ENCODE assay signal across 9 cellular contexts in the genomic region with DNA sequence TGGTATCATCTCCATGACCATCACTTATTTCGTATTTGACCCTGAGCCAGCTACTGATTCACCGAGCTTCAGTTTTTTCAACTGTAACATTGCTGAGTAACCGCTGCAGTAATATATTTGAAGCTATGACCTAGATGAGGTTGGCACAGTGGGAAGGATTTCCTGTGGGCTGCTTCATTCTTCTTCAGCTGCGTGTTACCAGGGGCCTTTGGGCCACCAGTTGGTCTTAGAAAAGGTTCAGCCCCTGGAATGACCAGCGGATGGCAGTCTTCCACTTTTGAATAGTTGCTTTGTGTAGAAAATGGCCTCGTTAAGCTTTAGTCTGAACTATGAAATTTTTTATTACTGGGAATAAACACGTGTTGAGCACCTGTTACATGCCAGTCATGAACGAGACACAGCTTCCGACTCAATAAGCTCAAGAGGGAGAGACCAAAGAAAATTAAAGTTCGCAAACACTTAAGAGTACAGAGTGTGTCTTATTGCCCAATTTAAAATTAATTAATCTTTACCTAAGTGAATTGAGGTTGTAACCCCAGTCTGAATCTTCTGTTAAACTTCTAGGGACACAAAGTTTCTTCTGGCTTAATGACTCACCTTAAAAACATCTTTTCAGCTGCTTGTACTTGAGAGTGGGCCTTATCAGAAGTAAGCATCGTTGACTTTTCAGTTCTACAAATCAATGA. TPM values are rescaled to one million over a fixed set of nuclear protein-coding genes. Genes with fewer than 3 reads are reported as not detected.
DNase-seq lines count a peak whose midpoint lies in the region; ATAC-seq, FAIRE-seq and TF ChIP-seq lines count a peak whose summit lies in the region.
"Had no signal": no experiment of that assay in that cellular context is flagged by ENCODE, and none has a peak within 500 bp of the region (broad histone marks: within the 10 kb centered on the region; RNA-seq: fewer than 3 reads in every experiment).

No MANE protein-coding gene starts in this region.

- H4K20me1 ChIP-seq in HCT116 (ENCODE audit: insufficient read depth) (no peaks in the 10 kb centered on the region), SK-N-SH (ENCODE audit: insufficient read depth) (no peaks in the 10 kb centered on the region)

- peak overlapping the region; percentile 79 for H2AFZ ChIP-seq in HCT116 (ENCODE audit: low read depth, low read length, poor library complexity, severe bottlenecking)
- H2AFZ ChIP-seq in SK-N-SH (ENCODE audit: low read depth), result no peak overlapping the region

- H3K79me2 ChIP-seq in HCT116 (ENCODE audit: insufficient read depth, low read length), result no peaks in the 10 kb centered on the region
- no peaks in the 10 kb centered on the region for H3K79me2 ChIP-seq in SK-N-SH (ENCODE audit: insufficient read depth)

- no peak for TF ChIP-seq POLR2A in HCT116 (IDR thresholded peaks at IDR 0.05; ENCODE audit: borderline replicate concordance, extremely low read depth, insufficient read depth, insufficient read length)

- no peak for FAIRE-seq in D721Med (lab: Jason Lieb, UNC)
- FAIRE-seq: TTC549 had no signal

- no peak overlapping the region for H3K9ac ChIP-seq in HCT116 (ENCODE audit: low read length)
- H3K9ac ChIP-seq in SK-N-SH, result peak overlapping the region; percentile 27

- TF ChIP-seq EP300 in SK-N-SH (IDR thresholded peaks at IDR 0.05; ENCODE audit: borderline replicate concordance in 1 of 2, low read depth in 1 of 2, low read length in 1 of 2), result peak in 1 of 2 experiments; percentile 85; a peak in 1 of 4 replicates

- TF ChIP-seq CTCF in D721Med (IDR thresholded peaks at IDR 0.05; ENCODE audit: insufficient read depth, missing control alignments), result peak; percentile 25
- peak; percentile 65 to 81 (median 68) for TF ChIP-seq CTCF in HCT116 (IDR thresholded peaks at IDR 0.05 in 2 of 3, conservative IDR thresholded peaks at IDR 0.05 in 1 of 3; ENCODE audit: borderline replicate concordance in 1 of 3, insufficient read depth in 1 of 3, low read depth in 2 of 3, low read length in 2 of 3)
- TF ChIP-seq CTCF in SK-N-SH (IDR thresholded peaks at IDR 0.05), result peak; percentile 75
- TF ChIP-seq CTCF in foreskin keratinocyte (conservative IDR thresholded peaks at IDR 0.05), result peak; percentile 42
- peak; percentile 25 for TF ChIP-seq CTCF in thoracic aorta (IDR thresholded peaks at IDR 0.05)

- H3K36me3 ChIP-seq in HCT116 (ENCODE audit: control insufficient read depth in 1 of 2, insufficient read depth in 2 of 2, low read length in 2 of 2) (no peaks in the 10 kb centered on the region), SK-N-SH (replicated peaks in 1 of 2; ENCODE audit: control insufficient read depth in 1 of 2, insufficient read depth in 2 of 2, low read length in 1 of 2) (peaks cover 0 to 14% of the 10 kb centered on the region in 2 experiments), thoracic aorta (peaks cover 3% of the 10 kb centered on the region)

- CTCF ChIA-PET in HCT116 (lab: Charles Lee), result interaction anchor here (0.6 to 4.5 kb wide), 16 partner anchors 9 to 950 kb away, joined by 3 to 40 read pairs (median 4); no protein-coding TSS in a partner anchor
- CTCF ChIA-PET in SK-N-SH (lab: Yijun Ruan, JAX), result interaction anchor here (0.6 to 4.9 kb wide), 12 partner anchors 10 to 410 kb away, joined by 3 to 39 read pairs (median 4); no protein-coding TSS in a partner anchor

- TF ChIP-seq RAD21 in HCT116 (IDR thresholded peaks at IDR 0.05; ENCODE audit: low read depth) (peak; percentile 76), SK-N-SH (IDR thresholded peaks at IDR 0.05; ENCODE audit: low read length) (peak; percentile 59)

- no peak for DNase-seq in D721Med (ENCODE audit: insufficient read length, low spot score)
- peak; percentile 65 for DNase-seq in HCT116 (ENCODE audit: low read depth, low spot score)
- peak; percentile 55 for DNase-seq in SK-N-SH
- DNase-seq in foreskin keratinocyte, result peak in 1 of 2 donors; percentile 24
- peak; percentile 68 for DNase-seq in thoracic aorta (ENCODE audit: low spot score)
- DNase-seq in posterior cingulate gyrus, result no peak
- no peak for DNase-seq in stimulated activated CD4-positive, alpha-beta T cell treated with anti-CD3 and anti-CD28 coated beads, Interleukin-2, amount 100 ng/mL, for 48 hours

- intact Hi-C loops in HCT116 (cut with micrococcal nuclease), result loop anchor here (1.0 to 2.0 kb wide), 2 partner anchors 49 to 400 kb away; no protein-coding TSS in a partner anchor
- intact Hi-C loops in posterior cingulate gyrus (cut with DNase I), result no loop called here

- peaks cover 17% of the 10 kb centered on the region for H3F3A ChIP-seq in SK-N-SH (replicated peaks; ENCODE audit: insufficient read depth)

- no peaks in the 10 kb centered on the region for H3K27me3 ChIP-seq in HCT116 (ENCODE audit: insufficient read depth, low read length)
- no peaks in the 10 kb centered on the region for H3K27me3 ChIP-seq in SK-N-SH (ENCODE audit: insufficient read depth)
- no peaks in the 10 kb centered on the region for H3K27me3 ChIP-seq in foreskin keratinocyte
- H3K27me3 ChIP-seq in thoracic aorta (replicated peaks; ENCODE audit: insufficient read depth), result no peaks in the 10 kb centered on the region

- WGBS in SK-N-SH (ENCODE audit: low lambda C conversion rate), result 44% methylated on average over 11 of the region's 11 CpGs

- H3K4me2 ChIP-seq in HCT116 (ENCODE audit: low read length) (peak overlapping the region; percentile 37), SK-N-SH (peak overlapping the region; percentile 25)

- RAD21 ChIA-PET in HCT116 (lab: Charles Lee; ENCODE audit: low non-redundant PET in 1 of 2, low total read pairs in 2 of 2, uncharacterized antibody in 2 of 2, unreplicated experiment in 2 of 2), result interaction anchor here (1.1 to 1.3 kb wide), 4 partner anchors 9 to 445 kb away, joined by 3 to 7 read pairs (median 4); a partner anchor contains a TSS

- POLR2A ChIA-PET in HCT116 (lab: Charles Lee) (interaction anchor here (0.6 to 1.8 kb wide), 3 partner anchors 9 to 52 kb away, joined by 3 to 4 read pairs (median 3); no protein-coding TSS in a partner anchor), SK-N-SH (lab: Yijun Ruan, JAX) (no interaction called here)

- BruUV-seq in HCT116 (replicated peaks; lab: Mats Ljungman, UMichigan), result no TSS peak

- H3K4me1 ChIP-seq in HCT116 (ENCODE audit: control insufficient read depth in 1 of 2, insufficient read depth in 2 of 2, low read length in 2 of 2) (peaks cover 25 to 38% of the 10 kb centered on the region in 2 experiments), SK-N-SH (ENCODE audit: control insufficient read depth in 1 of 2, insufficient read depth in 2 of 2, low read depth in 1 of 2, low read length in 1 of 2) (peaks cover 0 to 25% of the 10 kb centered on the region in 2 experiments; a peak in 2 of 4 replicates), foreskin keratinocyte (peaks cover 15% of the 10 kb centered on the region), thoracic aorta (ENCODE audit: control insufficient read depth in 1 of 2, low read depth in 2 of 2) (peaks cover 11 to 24% of the 10 kb centered on the region in 2 donors)

- ATAC-seq in HCT116 (peak; percentile 59), foreskin keratinocyte (no peak), thoracic aorta (ENCODE audit: insufficient number of reproducible peaks, low FRiP score, low read depth) (peak; percentile 87), GM19452 (IDR thresholded peaks at IDR 0.05; ENCODE audit: unreplicated experiment) (no peak)

- H3K4me3 ChIP-seq in HCT116 (replicated peaks in 1 of 2; ENCODE audit: low read depth in 1 of 2, low read length in 2 of 2), result no peak overlapping the region
- no peak overlapping the region for H3K4me3 ChIP-seq in SK-N-SH (ENCODE audit: low read depth in 2 of 2, low read length in 1 of 2)
- H3K4me3 ChIP-seq in thoracic aorta, result no peak overlapping the region

- H3K9me2 ChIP-seq in HCT116 (ENCODE audit: insufficient read depth), result no peaks in the 10 kb centered on the region
- H3K9me2 ChIP-seq in SK-N-SH, result no peaks in the 10 kb centered on the region

- no peaks in the 10 kb centered on the region for H3K9me3 ChIP-seq in HCT116 (ENCODE audit: control insufficient read depth in 1 of 2, insufficient read depth in 1 of 2, low read depth in 1 of 2, low read length in 2 of 2)
- H3K9me3 ChIP-seq in SK-N-SH, result no peaks in the 10 kb centered on the region
- no peaks in the 10 kb centered on the region for H3K9me3 ChIP-seq in thoracic aorta

- H3K27ac ChIP-seq in HCT116 (ENCODE audit: low read depth, low read length) (no peak overlapping the region), SK-N-SH (ENCODE audit: low read depth in 2 of 2, low read length in 1 of 2) (peak overlapping the region; percentile 3 to 68; a peak in 3 of 4 replicates), foreskin keratinocyte (no peak overlapping the region), thoracic aorta (peak overlapping the region; percentile 57 to 64)

TF ChIP-seq in HCT116, 20 proteins besides CTCF, POLR2A, EP300 and RAD21:
- TF ChIP-seq EZH2 (IDR thresholded peaks at IDR 0.05), result no peak

TF ChIP-seq in SK-N-SH, 30 proteins besides CTCF, POLR2A, EP300 and RAD21 (continues in another document):
- peak; percentile 44 for TF ChIP-seq SMC3 (IDR thresholded peaks at IDR 0.05; ENCODE audit: low read depth, low read length)
- TF ChIP-seq FOSL2 (IDR thresholded peaks at IDR 0.05; ENCODE audit: borderline replicate concordance, low read depth), result peak; percentile 85
- TF ChIP-seq FOXM1 (IDR thresholded peaks at IDR 0.05; ENCODE audit: low read depth), result peak; percentile 65
- TF ChIP-seq, protein P1, sequence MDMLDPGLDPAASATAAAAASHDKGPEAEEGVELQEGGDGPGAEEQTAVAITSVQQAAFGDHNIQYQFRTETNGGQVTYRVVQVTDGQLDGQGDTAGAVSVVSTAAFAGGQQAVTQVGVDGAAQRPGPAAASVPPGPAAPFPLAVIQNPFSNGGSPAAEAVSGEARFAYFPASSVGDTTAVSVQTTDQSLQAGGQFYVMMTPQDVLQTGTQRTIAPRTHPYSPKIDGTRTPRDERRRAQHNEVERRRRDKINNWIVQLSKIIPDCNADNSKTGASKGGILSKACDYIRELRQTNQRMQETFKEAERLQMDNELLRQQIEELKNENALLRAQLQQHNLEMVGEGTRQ (IDR thresholded peaks at IDR 0.05; ENCODE audit: borderline replicate concordance, low read depth, low read length), result no peak

RNA-seq across cellular contexts. Expression of a gene that starts 57.6 kb away (rescaled TPM):
- 0.59 TPM for total RNA-seq in HCT116 (2021; ENCODE audit: unreplicated experiment)
- 0.14 and 1.00 TPM in 2 replicates for polyA plus RNA-seq in HCT116 (2012)
- polyA plus RNA-seq in SK-N-SH (2012; rRNA removed), result 0.16 and 0.18 TPM in 2 replicates
- 0.05 TPM in 2 replicates for polyA plus RNA-seq in SK-N-SH (2012; cell fraction: cytosol; rRNA removed)
- 1.3 and 1.4 TPM in 2 replicates for polyA plus RNA-seq in SK-N-SH (2012; cell fraction: nucleus; rRNA removed)
- total RNA-seq in foreskin keratinocyte, result 0.28 and 0.65 TPM in 2 replicates
- polyA plus RNA-seq in foreskin keratinocyte, result 0.08 and 0.12 TPM in 2 replicates
- under 1 TPM; 0.27 to 0.92 TPM for total RNA-seq in thoracic aorta

Comparison
In these comparisons a context has a peak if more than half of its experiments do, and no peak if none do; other contexts are left out.
1. DNase-seq: peak in HCT116 (single experiment), SK-N-SH (single experiment) and thoracic aorta (single experiment); none in D721Med (single experiment), posterior cingulate gyrus (0 of 10) and stimulated activated CD4-positive, alpha-beta T cell treated with anti-CD3 and anti-CD28 coated beads, Interleukin-2, amount 100 ng/mL, for 48 hours (0 of 2).
2. CTCF ChIP-seq: peak in every context shown above with its lines; median percentile 75 in SK-N-SH; 68 in HCT116; 42 in foreskin keratinocyte; 25 in D721Med; 25 in thoracic aorta.
3. ATAC-seq: peak in HCT116 (single experiment) and thoracic aorta (single experiment); none in foreskin keratinocyte (single experiment) and GM19452 (single experiment).
4. H3K27ac ChIP-seq: peak in SK-N-SH (2 of 2) and thoracic aorta (2 of 2); none in HCT116 (single experiment) and foreskin keratinocyte (single experiment).